8 cellular contexts compared by ENCODE assay signal in the genomic region with DNA sequence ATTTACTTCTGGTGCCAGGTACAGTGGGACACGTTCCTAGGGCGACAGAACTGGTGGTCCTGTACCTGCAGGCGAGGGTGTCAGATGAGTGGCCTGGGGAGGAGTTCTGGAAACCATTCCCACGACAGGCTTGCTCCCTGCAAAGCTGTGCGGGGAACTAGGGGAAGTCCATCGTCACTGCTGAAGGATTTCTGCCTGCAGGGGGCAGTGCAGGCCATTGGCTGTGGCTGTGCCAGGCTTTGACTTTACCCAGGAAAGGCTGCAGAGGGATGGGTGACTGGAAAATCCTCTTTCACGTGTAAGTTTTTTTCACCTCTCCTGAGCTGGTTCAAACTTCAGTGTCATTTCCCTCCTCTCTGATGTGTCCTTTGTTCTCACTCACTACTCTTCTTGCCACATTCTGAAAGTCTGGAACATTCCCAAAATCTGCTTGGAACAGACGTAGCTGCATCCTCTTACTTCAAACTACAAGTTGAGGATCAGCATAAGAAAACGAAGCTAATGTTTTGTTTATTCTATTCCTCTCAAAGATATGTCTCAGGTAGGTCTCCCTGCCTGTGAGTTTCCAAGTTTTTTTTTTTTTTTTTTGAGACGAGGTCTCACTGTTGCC.
DNase-seq lines count a peak whose midpoint lies in the region; ATAC-seq and TF ChIP-seq lines count a peak whose summit lies in the region.

No MANE protein-coding gene starts in this region.

- no peaks in the 10 kb centered on the region for H3K36me3 ChIP-seq in adipocyte (ENCODE audit: control insufficient read depth, insufficient read depth, low read length, severe bottlenecking)

- H3K4me3 ChIP-seq in adipocyte (ENCODE audit: low read length), result no peak overlapping the region
- H3K4me3 ChIP-seq in retinal pigment epithelial cell (ENCODE audit: low read length), result no peak overlapping the region

- peak; percentile 74 for ATAC-seq in GM21360 (IDR thresholded peaks at IDR 0.05; ENCODE audit: unreplicated experiment)
- peak; percentile 72 to 75 for ATAC-seq in left cardiac atrium

- peak; percentile 98 for TF ChIP-seq CTCF in retinal pigment epithelial cell (conservative IDR thresholded peaks at IDR 0.05; ENCODE audit: low read depth, low read length)

- H3K9me3 ChIP-seq in adipocyte (ENCODE audit: control insufficient read depth, low read length), result no peaks in the 10 kb centered on the region

- DNase-seq in DMS153 (lab: John Stamatoyannopoulos, UW) (peak; percentile 34), HuH-7 (ENCODE audit: low spot score) (peak; percentile 65), RPMI8226 (peak; percentile 46), adipocyte (ENCODE audit: low read depth) (peak; percentile 69), left cardiac atrium (peak; percentile 77), retinal pigment epithelial cell (ENCODE audit: low read depth) (no peak)
- DNase-seq in central memory CD4-positive, alpha-beta T cell, result no peak

- no peaks in the 10 kb centered on the region for H3K4me1 ChIP-seq in adipocyte (ENCODE audit: control insufficient read depth, insufficient read depth, low read length)

- H3K9ac ChIP-seq in adipocyte (ENCODE audit: low read length), result no peak overlapping the region

- intact Hi-C loops in left cardiac atrium (cut with DNase I), result loop anchor here in 1 of 2 donors (10.0 kb wide), 1 partner anchor 219 kb away; no protein-coding TSS in a partner anchor

- H3K27me3 ChIP-seq in adipocyte (replicated peaks; ENCODE audit: control insufficient read depth, insufficient read depth, low read length), result peaks cover 35% of the 10 kb centered on the region

Comparison
In these comparisons a context has a peak if more than half of its experiments do, and no peak if none do; other contexts are left out.
1. DNase-seq: peak in DMS153 (single experiment), HuH-7 (single experiment), RPMI8226 (single experiment), adipocyte (single experiment) and left cardiac atrium (single experiment); none in retinal pigment epithelial cell (single experiment) and central memory CD4-positive, alpha-beta T cell (single experiment).